ENCODE assay signal across 1 cellular context in the genomic region with DNA sequence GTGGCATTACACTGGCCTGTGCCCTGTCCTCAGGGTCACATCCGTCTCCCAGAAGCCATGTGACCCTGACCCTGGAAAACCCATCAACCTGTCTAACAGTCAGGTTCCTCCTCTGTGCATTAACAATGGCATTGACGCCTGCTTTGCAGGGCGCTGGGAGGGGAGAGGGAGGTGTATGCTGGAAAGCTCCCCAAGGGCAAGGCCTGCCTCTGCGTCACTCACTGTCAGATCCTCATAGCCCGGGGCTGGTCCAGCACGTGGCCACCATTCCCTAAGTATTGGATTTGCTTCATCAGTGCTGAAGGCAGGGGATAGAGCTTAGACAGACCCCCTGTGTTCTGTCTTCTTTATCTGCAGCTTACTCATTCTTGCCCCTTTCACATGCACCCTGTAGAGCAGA. TPM values are rescaled to one million over a fixed set of nuclear protein-coding genes. Genes with fewer than 3 reads are reported as not detected.
"Had no signal": no experiment of that assay in that cellular context is flagged by ENCODE, and none has a peak within 500 bp of the region (broad histone marks: within the 10 kb centered on the region; RNA-seq: fewer than 3 reads in every experiment).

No MANE protein-coding gene starts in this region.

RNA-seq across cellular contexts. Expression of a gene that starts 35.3 kb away (rescaled TPM):
- polyA plus RNA-seq: neural cell had no signal
